ENCODE assay signal across 8 cellular contexts in the genomic region with DNA sequence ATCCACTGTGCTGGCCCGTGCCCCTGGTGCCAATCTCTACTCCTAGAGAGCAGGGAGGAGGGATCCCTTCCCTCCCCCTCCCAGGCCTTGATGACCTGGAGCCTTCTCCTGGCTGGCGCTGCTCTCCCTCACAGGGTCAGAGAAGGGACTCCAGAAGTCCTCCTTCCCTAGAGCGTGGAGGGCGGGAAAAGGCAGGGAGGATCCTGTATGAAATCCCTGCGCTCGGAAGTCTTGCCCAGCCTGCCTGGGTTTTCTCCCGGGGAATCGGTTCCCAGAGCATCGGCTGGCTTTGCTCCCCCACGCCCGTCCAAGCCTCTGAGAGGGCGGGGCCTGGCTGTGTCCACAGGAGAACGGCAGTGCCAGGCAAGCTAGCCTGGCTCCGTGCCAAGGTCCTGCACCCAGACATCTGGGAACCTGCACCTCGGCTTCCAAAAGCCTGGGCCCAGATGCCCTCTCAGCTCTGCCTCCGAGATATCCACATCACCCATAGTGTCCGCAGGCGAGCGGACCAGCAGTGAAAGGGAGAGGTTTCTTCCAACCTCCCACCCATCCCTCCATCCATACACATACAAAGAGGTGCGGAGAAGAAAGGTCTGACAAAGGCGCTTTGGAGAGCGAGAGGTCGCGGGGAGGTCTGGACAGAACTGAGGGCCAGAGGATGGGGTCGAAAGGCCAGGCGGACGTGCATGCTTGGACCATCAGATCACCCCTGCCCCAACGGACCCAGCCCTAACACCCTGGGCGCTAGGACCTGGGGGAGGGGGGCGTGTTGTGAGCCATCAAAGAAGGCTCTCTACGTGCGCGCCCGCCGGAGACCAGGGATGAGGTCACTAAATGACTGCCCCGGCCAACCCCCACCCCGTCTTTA. TPM values are rescaled to one million over a fixed set of nuclear protein-coding genes. Genes with fewer than 3 reads are reported as not detected.
DNase-seq lines count a peak whose midpoint lies in the region; ATAC-seq and TF ChIP-seq lines count a peak whose summit lies in the region.

No MANE protein-coding gene starts in this region.

- H3K4me1 ChIP-seq in adipocyte (ENCODE audit: control insufficient read depth, insufficient read depth, low read length): peaks cover 12% of the 10 kb centered on the region

- no peaks in the 10 kb centered on the region for H3K9me3 ChIP-seq in adipocyte (ENCODE audit: control insufficient read depth, low read length)

- ATAC-seq in omental fat pad (ENCODE audit: low FRiP score) (peak; percentile 81), GM19452 (IDR thresholded peaks at IDR 0.05; ENCODE audit: unreplicated experiment) (no peak), HG02623 (IDR thresholded peaks at IDR 0.05; ENCODE audit: unreplicated experiment) (no peak)

- TF ChIP-seq CTCF in omental fat pad (IDR thresholded peaks at IDR 0.05): no peak

- DNase-seq in EH (ENCODE audit: low read depth): peak; percentile 67
- DNase-seq in NCI-H345 (lab: John Stamatoyannopoulos, UW): peak; percentile 81
- DNase-seq in adipocyte (ENCODE audit: low read depth): peak; percentile 78
- peak; percentile 84 for DNase-seq in cardiac septum (ENCODE audit: low spot score)
- DNase-seq in omental fat pad (ENCODE audit: low spot score): peak; percentile 76
- no peak for DNase-seq in NOMO-1 treated with DMSO at 0.1 percent for 48 hours (lab: John Stamatoyannopoulos, UW; ENCODE audit: unreplicated experiment)

- H3K27me3 ChIP-seq in adipocyte (replicated peaks; ENCODE audit: control insufficient read depth, insufficient read depth, low read length): no peaks in the 10 kb centered on the region

- H3K9ac ChIP-seq in adipocyte (ENCODE audit: low read length): no peak overlapping the region

- intact Hi-C loops in cardiac septum (cut with DNase I): no loop called here

- H3K4me3 ChIP-seq in adipocyte (ENCODE audit: low read length): peak overlapping the region; percentile 83

- no peaks in the 10 kb centered on the region for H3K36me3 ChIP-seq in adipocyte (ENCODE audit: control insufficient read depth, insufficient read depth, low read length, severe bottlenecking)

RNA-seq across cellular contexts. Expression of gene MPP2, which starts 1.1 kb away (rescaled TPM):
- total RNA-seq in cardiac septum (13.8 TPM), omental fat pad (1 to 10 TPM; 1.3 to 4.5 (median 3.2) TPM)

RNA-seq across cellular contexts. Expression of gene PPY, which starts 36.1 kb away (rescaled TPM):
- total RNA-seq in cardiac septum (not detected), omental fat pad (not detected)

RNA-seq across cellular contexts. Expression of gene PYY, which starts 47.5 kb away (rescaled TPM):
- total RNA-seq in cardiac septum (not detected), omental fat pad (not detected)

RNA-seq across cellular contexts. Expression of gene CD300LG, which starts 59.2 kb away (rescaled TPM):
- total RNA-seq in cardiac septum (13.7 TPM), omental fat pad (100 to 1,000 TPM in 2 of 4 donors, 10 to 100 TPM in 2; 35.2 to 382 (median 96.5) TPM)
